ENCODE assay signal across 19 cellular contexts in genomic region chr7:13115829-13116228, GRCh38.
"Had no signal": no experiment of that assay in that cellular context is flagged by ENCODE, and none has a peak within 500 bp of the region (broad histone marks: within the 10 kb centered on the region; RNA-seq: fewer than 3 reads in every experiment).

No MANE protein-coding gene starts in this region.

- H3K27me3 ChIP-seq: gastroesophageal sphincter, heart right ventricle, transverse colon, uterus had no signal

- H3K4me1 Mint-ChIP-seq: activated CD4-positive, alpha-beta T cell treated with anti-CD3 and anti-CD28 coated beads, Interleukin-2, amount 10 ng/mL, durations not matched to agents 7 days and 5 days; central memory CD8-positive, alpha-beta T cell; natural killer cell had no signal

- H3K4me3 ChIP-seq: coronary artery, gastroesophageal sphincter, heart right ventricle, transverse colon, uterus had no signal

- H3K9me3 ChIP-seq: gastroesophageal sphincter, transverse colon, uterus had no signal

- H3K27ac Mint-ChIP-seq: activated CD4-positive, alpha-beta T cell treated with anti-CD3 and anti-CD28 coated beads, Interleukin-2, amount 10 ng/mL, durations not matched to agents 7 days and 5 days; activated CD8-positive, alpha-beta T cell treated with anti-CD3 and anti-CD28 coated beads, Interleukin-2, amount 10 ng/mL, durations not matched to agents 7 days and 5 days; activated naive CD4-positive, alpha-beta T cell treated with anti-CD3 and anti-CD28 coated beads for 36 hours; natural killer cell; stimulated activated naive CD8-positive, alpha-beta T cell treated with anti-CD3 and anti-CD28 coated beads, Interleukin-15, Interleukin-2, amounts not matched to agents 100 ng/mL and 50 ng/mL, for 24 hours; T-helper 1 cell treated with Interleukin-12 subunit alpha and Interleukin-12 subunit beta and Interleukin-4 antibody, amounts not matched to agents 30 μg/mL and 1 μg/mL, for 36 hours had no signal

- H3K4me1 ChIP-seq: gastroesophageal sphincter, transverse colon, uterus had no signal

- H3K9me3 Mint-ChIP-seq: activated naive CD4-positive, alpha-beta T cell treated with anti-CD3 and anti-CD28 coated beads for 36 hours; activated T-cell treated with anti-CD3 and anti-CD28 coated beads, Interleukin-2, amount 50 U/mL, for 4 hours; central memory CD8-positive, alpha-beta T cell; natural killer cell; stimulated activated naive CD8-positive, alpha-beta T cell treated with anti-CD3 and anti-CD28 coated beads, Interleukin-15, Interleukin-2, amounts not matched to agents 100 ng/mL and 50 ng/mL, for 24 hours; T-helper 1 cell treated with Interleukin-12 subunit alpha and Interleukin-12 subunit beta and Interleukin-4 antibody, amounts not matched to agents 30 μg/mL and 1 μg/mL, for 36 hours had no signal

- ATAC-seq: activated CD4-positive, CD25-positive, alpha-beta regulatory T cell treated with anti-CD3 and anti-CD28 coated beads, Interleukin-2, amount 50 U/mL, for 24 hours; activated CD8-positive, alpha-beta T cell treated with anti-CD3 and anti-CD28 coated beads, Interleukin-2, amount 10 ng/mL, durations not matched to agents 7 days and 5 days; activated T-cell treated with anti-CD3 and anti-CD28 coated beads, Interleukin-2, amount 50 U/mL, for 4 hours; gastroesophageal sphincter; heart right ventricle; left ventricle myocardium superior; natural killer cell had no signal

- H3K36me3 Mint-ChIP-seq: natural killer cell had no signal

- DNase-seq: activated CD4-positive, alpha-beta T cell treated with anti-CD3 and anti-CD28 coated beads, Interleukin-2, amount 10 ng/mL, durations not matched to agents 7 days and 5 days; activated CD8-positive, alpha-beta T cell treated with anti-CD3 and anti-CD28 coated beads, Interleukin-2, amount 10 ng/mL, durations not matched to agents 7 days and 5 days; activated naive CD4-positive, alpha-beta T cell treated with anti-CD3 and anti-CD28 coated beads for 36 hours; activated T-cell treated with anti-CD3 and anti-CD28 coated beads, Interleukin-2, amount 50 U/mL, for 4 hours; aorta; heart right ventricle; kidney glomerular epithelial cell; left ventricle myocardium superior; natural killer cell; nucleus accumbens; retina; transverse colon; uterus had no signal

- H3K27ac ChIP-seq: coronary artery, gastroesophageal sphincter, heart right ventricle, transverse colon, uterus had no signal

- H3K36me3 ChIP-seq: gastroesophageal sphincter, heart right ventricle, transverse colon, uterus had no signal

- H3K27me3 Mint-ChIP-seq: activated CD4-positive, alpha-beta T cell treated with anti-CD3 and anti-CD28 coated beads, Interleukin-2, amount 10 ng/mL, durations not matched to agents 7 days and 5 days; stimulated activated naive CD8-positive, alpha-beta T cell treated with anti-CD3 and anti-CD28 coated beads, Interleukin-15, Interleukin-2, amounts not matched to agents 100 ng/mL and 50 ng/mL, for 24 hours had no signal

- H3K4me3 Mint-ChIP-seq: activated CD4-positive, alpha-beta T cell treated with anti-CD3 and anti-CD28 coated beads, Interleukin-2, amount 10 ng/mL, durations not matched to agents 7 days and 5 days; activated CD8-positive, alpha-beta T cell treated with anti-CD3 and anti-CD28 coated beads, Interleukin-2, amount 10 ng/mL, durations not matched to agents 7 days and 5 days; activated naive CD4-positive, alpha-beta T cell treated with anti-CD3 and anti-CD28 coated beads for 36 hours; activated T-cell treated with anti-CD3 and anti-CD28 coated beads, Interleukin-2, amount 50 U/mL, for 4 hours; central memory CD8-positive, alpha-beta T cell; natural killer cell; stimulated activated naive CD8-positive, alpha-beta T cell treated with anti-CD3 and anti-CD28 coated beads, Interleukin-15, Interleukin-2, amounts not matched to agents 100 ng/mL and 50 ng/mL, for 24 hours; T-helper 1 cell treated with Interleukin-12 subunit alpha and Interleukin-12 subunit beta and Interleukin-4 antibody, amounts not matched to agents 30 μg/mL and 1 μg/mL, for 36 hours had no signal
